Comparison of ENCODE assay signal across 1 cellular context in genomic region chr11:2890466-2891241, GRCh38.
TF ChIP-seq lines count a peak whose summit lies in the region.

No MANE protein-coding gene starts in this region.

TF ChIP-seq in K562, 482 proteins besides CTCF, POLR2A, EP300 and RAD21 (continued from another document and continues in another):
- TF ChIP-seq ZNF280A (IDR thresholded peaks at IDR 0.05; ENCODE audit: low read depth, partially characterized antibody) = no peak
- TF ChIP-seq ATF7 (IDR thresholded peaks at IDR 0.05) = peak; percentile 76
- TF ChIP-seq TGIF2 (CRISPR knock-in tag; IDR thresholded peaks at IDR 0.05) = no peak
- TF ChIP-seq DPF2 (IDR thresholded peaks at IDR 0.05) = peak; percentile 64; the same call in 1 of the 2 replicates
- no peak for TF ChIP-seq ZNF507 (tag; conservative IDR thresholded peaks at IDR 0.05)
- peak; percentile 69 for TF ChIP-seq E2F8 (IDR thresholded peaks at IDR 0.05; ENCODE audit: low read depth, partially characterized antibody)
- TF ChIP-seq ZBTB5 (IDR thresholded peaks at IDR 0.05) = no peak
- no peak for TF ChIP-seq FIP1L1 (IDR thresholded peaks at IDR 0.05; ENCODE audit: low read depth, low read length, poor library complexity, severe bottlenecking)
- TF ChIP-seq TOE1 (IDR thresholded peaks at IDR 0.05; ENCODE audit: borderline replicate concordance) = peak; percentile 68; the same call in 1 of the 2 replicates
- no peak for TF ChIP-seq TOE1 (CRISPR knock-in tag; IDR thresholded peaks at IDR 0.05; ENCODE audit: borderline replicate concordance, low read depth)
- TF ChIP-seq NONO (IDR thresholded peaks at IDR 0.05; ENCODE audit: low read depth in 2 of 2, low read length in 1 of 2) = 0 out of 4 replicates have a peak, but pooled peaks of 1 of the 2 experiments have one; percentile 39
- TF ChIP-seq MTA2 (IDR thresholded peaks at IDR 0.05; ENCODE audit: low read depth) = no peak
- TF ChIP-seq NFE2L1 (tag; IDR thresholded peaks at IDR 0.05; ENCODE audit: borderline replicate concordance, low read depth) = no peak
- no peak for TF ChIP-seq PREB (CRISPR knock-in tag; IDR thresholded peaks at IDR 0.05)
- TF ChIP-seq MXI1 (IDR thresholded peaks at IDR 0.05; ENCODE audit: low read depth, low read length) = no peak
- TF ChIP-seq JUNB (CRISPR knock-in tag; conservative IDR thresholded peaks at IDR 0.05) = no peak
- no peak for TF ChIP-seq CBX3 (IDR thresholded peaks at IDR 0.05; ENCODE audit: borderline replicate concordance in 1 of 2, low read length in 2 of 2)
- no peak for TF ChIP-seq PTTG1 (tag; IDR thresholded peaks at IDR 0.05; ENCODE audit: low read depth)
- TF ChIP-seq MYNN (IDR thresholded peaks at IDR 0.05) = peak; percentile 73
- TF ChIP-seq MYNN (CRISPR knock-in tag; IDR thresholded peaks at IDR 0.05) = no peak
- peak; percentile 89 for TF ChIP-seq L3MBTL2 (IDR thresholded peaks at IDR 0.05)
- TF ChIP-seq ZNF512 (tag; IDR thresholded peaks at IDR 0.05) = no peak
- TF ChIP-seq THRA (IDR thresholded peaks at IDR 0.05) = no peak
- TF ChIP-seq PBX2 (CRISPR knock-in tag; IDR thresholded peaks at IDR 0.05; ENCODE audit: low read depth) = no peak
- 0 out of 2 replicates have a peak, but pooled peaks have one; percentile 8 for TF ChIP-seq PBX2 (tag; conservative IDR thresholded peaks at IDR 0.05; ENCODE audit: low read depth)
- no peak for TF ChIP-seq MECOM (CRISPR knock-in tag; IDR thresholded peaks at IDR 0.05)
- no peak for TF ChIP-seq BACH1 (tag; IDR thresholded peaks at IDR 0.05)
- TF ChIP-seq IRF1 (CRISPR knock-in tag; IDR thresholded peaks at IDR 0.05; ENCODE audit: borderline replicate concordance) = no peak; the same call in 1 of the 2 replicates
- no peak for TF ChIP-seq TAF7 (tag; IDR thresholded peaks at IDR 0.05)
- no peak for TF ChIP-seq BCLAF1 (IDR thresholded peaks at IDR 0.05; ENCODE audit: borderline replicate concordance in 1 of 2, control insufficient read depth in 1 of 2, low read depth in 2 of 2, low read length in 1 of 2)
- TF ChIP-seq TEAD1 (CRISPR knock-in tag; IDR thresholded peaks at IDR 0.05) = peak in 1 of 2 experiments; percentile 82; a peak in 2 of 4 replicates
- no peak for TF ChIP-seq BRD4 (IDR thresholded peaks at IDR 0.05)
- TF ChIP-seq SMARCE1 (IDR thresholded peaks at IDR 0.05) = peak; percentile 53; the same call in 1 of the 2 replicates
- TF ChIP-seq ZNF232 (CRISPR knock-in tag; IDR thresholded peaks at IDR 0.05) = 0 out of 2 replicates have a peak, but pooled peaks have one; percentile 69
- no peak for TF ChIP-seq ZHX1 (conservative IDR thresholded peaks at IDR 0.05; ENCODE audit: low read length)
- peak; percentile 85 to 93; a peak in 3 of 4 replicates for TF ChIP-seq KDM1A (IDR thresholded peaks at IDR 0.05)
- no peak for TF ChIP-seq MCM5 (IDR thresholded peaks at IDR 0.05; ENCODE audit: low read depth)
- TF ChIP-seq U2AF2 (optimal IDR thresholded peaks at IDR 0.05; ENCODE audit: low read depth, low read length) = no peak
- TF ChIP-seq EZH2 (IDR thresholded peaks at IDR 0.05; ENCODE audit: borderline replicate concordance, low read depth, low read length) = no peak
- TF ChIP-seq TAF9B (IDR thresholded peaks at IDR 0.05; ENCODE audit: partially characterized antibody) = no peak
- no peak for TF ChIP-seq ZNF57 (CRISPR knock-in tag; IDR thresholded peaks at IDR 0.05)
- TF ChIP-seq CBX5 (IDR thresholded peaks at IDR 0.05; ENCODE audit: borderline replicate concordance, low read depth) = no peak
- no peak for TF ChIP-seq LARP7 (IDR thresholded peaks at IDR 0.05)
- no peak for TF ChIP-seq ZNF121 (CRISPR knock-in tag; conservative IDR thresholded peaks at IDR 0.05)
